Comparison of ENCODE assay signal across 26 cellular contexts in genomic region chr16:85965125-85965524, GRCh38.
DNase-seq lines count a peak whose midpoint lies in the region; ATAC-seq and TF ChIP-seq lines count a peak whose summit lies in the region.
"Had no signal": no experiment of that assay in that cellular context is flagged by ENCODE, and none has a peak within 500 bp of the region (broad histone marks: within the 10 kb centered on the region; RNA-seq: fewer than 3 reads in every experiment).

No MANE protein-coding gene starts in this region.

- TF ChIP-seq CTCF in cardiac muscle cell (IDR thresholded peaks at IDR 0.05; ENCODE audit: low read depth, low read length) = no peak
- no peak for TF ChIP-seq CTCF in uterus (IDR thresholded peaks at IDR 0.05)
- no peak for TF ChIP-seq CTCF in tibial nerve (IDR thresholded peaks at IDR 0.05)

- no peak for TF ChIP-seq EP300 in tibial nerve (IDR thresholded peaks at IDR 0.05)

- no peaks in the 10 kb centered on the region for H3K36me3 ChIP-seq in cardiac muscle cell
- H3K36me3 ChIP-seq in uterus = no peaks in the 10 kb centered on the region
- no peaks in the 10 kb centered on the region for H3K36me3 ChIP-seq in tibial nerve
- H3K36me3 ChIP-seq: SJCRH30 had no signal

- 88 to 89% methylated on average over 7 of the region's 7 CpGs for WGBS in tibial nerve, 2 donors

- no peak overlapping the region for H3K4me3 ChIP-seq in cardiac muscle cell
- no peak overlapping the region for H3K4me3 ChIP-seq in uterus
- no peak overlapping the region for H3K4me3 ChIP-seq in tibial nerve
- H3K4me3 ChIP-seq: K562, SJCRH30 had no signal

- TF ChIP-seq POLR2A in uterus (IDR thresholded peaks at IDR 0.05) (no peak), tibial nerve (IDR thresholded peaks at IDR 0.05) (no peak)

- peaks cover 10% of the 10 kb centered on the region for H3K27me3 Mint-ChIP-seq in T-helper 17 cell
- no peaks in the 10 kb centered on the region for H3K27me3 Mint-ChIP-seq in stimulated activated naive B cell treated with anti-CD40 and anti-IgM and Interleukin-4, amounts not matched to agents 10 μg/mL and 1 μg/mL and 100 μg/mL, for 72 hours

- H3K27ac ChIP-seq in cardiac muscle cell (peak overlapping the region; percentile 97), uterus (no peak overlapping the region), tibial nerve (no peak overlapping the region)
- H3K27ac ChIP-seq: 22Rv1, C4-2B, SJCRH30 had no signal

- no peak overlapping the region for H3K27ac Mint-ChIP-seq in T-helper 17 cell
- peak overlapping the region; percentile 83 for H3K27ac Mint-ChIP-seq in stimulated activated naive B cell treated with anti-CD40 and anti-IgM and Interleukin-4, amounts not matched to agents 10 μg/mL and 1 μg/mL and 100 μg/mL, for 72 hours

- peaks cover 3 to 5% of the 10 kb centered on the region in 2 donors for H3K9me3 Mint-ChIP-seq in stimulated activated naive B cell treated with anti-CD40 and anti-IgM and Interleukin-4, amounts not matched to agents 10 μg/mL and 1 μg/mL and 100 μg/mL, for 72 hours

- intact Hi-C loops in left cardiac atrium (cut with DNase I) (no loop called here), uterus (cut with DNase I; ENCODE audit: low total_unique reads) (no loop called here)

- H3K27me3 ChIP-seq in cardiac muscle cell (no peaks in the 10 kb centered on the region), uterus (no peaks in the 10 kb centered on the region), tibial nerve (no peaks in the 10 kb centered on the region)
- H3K27me3 ChIP-seq: SJCRH30 had no signal

- H3K4me1 Mint-ChIP-seq in T-helper 17 cell = peaks cover 11% of the 10 kb centered on the region
- peaks cover 60 to 86% of the 10 kb centered on the region in 2 donors for H3K4me1 Mint-ChIP-seq in stimulated activated naive B cell treated with anti-CD40 and anti-IgM and Interleukin-4, amounts not matched to agents 10 μg/mL and 1 μg/mL and 100 μg/mL, for 72 hours

- DNase-seq in cardiac muscle cell (ENCODE audit: low read depth in 1 of 2, low spot score in 1 of 2) (no peak), left cardiac atrium (no peak), T-helper 17 cell (no peak), uterus (no peak), NCI-H2227 (lab: John Stamatoyannopoulos, UW; ENCODE audit: unreplicated experiment) (no peak), tibial nerve (ENCODE audit: low spot score in 2 of 2) (no peak)
- no peak for DNase-seq in stimulated activated naive B cell treated with anti-CD40 and anti-IgM and Interleukin-4, amounts not matched to agents 10 μg/mL and 1 μg/mL and 100 μg/mL, for 72 hours
- DNase-seq: AML-193; Calu3; CD8-positive, alpha-beta memory T cell; DMS153; EL; H7; MM.1S; NCI-H1092; NCI-H1436; NCI-H187 treated with DMSO at 0.1 percent for 48 hours; NCI-H2107; NCI-H510A; NCI-H774; OCI-M1; SJCRH30 had no signal

- H3K4me1 ChIP-seq in cardiac muscle cell (ENCODE audit: low read depth) (peaks cover 39% of the 10 kb centered on the region), uterus (no peaks in the 10 kb centered on the region), tibial nerve (peaks cover 0 to 36% (median 0%) of the 10 kb centered on the region in 4 donors)

- no peak overlapping the region for H3K4me3 Mint-ChIP-seq in T-helper 17 cell
- peak overlapping the region; percentile 41 to 58 for H3K4me3 Mint-ChIP-seq in stimulated activated naive B cell treated with anti-CD40 and anti-IgM and Interleukin-4, amounts not matched to agents 10 μg/mL and 1 μg/mL and 100 μg/mL, for 72 hours
- H3K4me3 Mint-ChIP-seq: CD8-positive, alpha-beta memory T cell had no signal

- H3K9me3 ChIP-seq in cardiac muscle cell (ENCODE audit: low read depth) = no peaks in the 10 kb centered on the region
- no peaks in the 10 kb centered on the region for H3K9me3 ChIP-seq in T-helper 17 cell (ENCODE audit: control insufficient read depth, low read length, poor library complexity, severe bottlenecking)
- H3K9me3 ChIP-seq in uterus = no peaks in the 10 kb centered on the region
- no peaks in the 10 kb centered on the region for H3K9me3 ChIP-seq in tibial nerve
- H3K9me3 ChIP-seq: SJCRH30 had no signal

- H3K36me3 Mint-ChIP-seq in T-helper 17 cell (ENCODE audit: low read depth) = no peaks in the 10 kb centered on the region
- H3K36me3 Mint-ChIP-seq in stimulated activated naive B cell treated with anti-CD40 and anti-IgM and Interleukin-4, amounts not matched to agents 10 μg/mL and 1 μg/mL and 100 μg/mL, for 72 hours = peaks cover 0 to 3% of the 10 kb centered on the region in 2 donors

- no peak for ATAC-seq in left cardiac atrium
- peak; percentile 46 for ATAC-seq in HG03354 (IDR thresholded peaks at IDR 0.05; ENCODE audit: poor library complexity, severe bottlenecking, unreplicated experiment)
- peak; percentile 55 for ATAC-seq in T-helper 17 cell
- ATAC-seq in stimulated activated naive B cell treated with anti-CD40 and anti-IgM and Interleukin-4, amounts not matched to agents 10 μg/mL and 1 μg/mL and 100 μg/mL, for 72 hours (replicated peaks) = peak; percentile 87 to 89
- ATAC-seq: K562 had no signal

Comparison
In these comparisons a context has a peak if more than half of its experiments do, and no peak if none do; other contexts are left out.
1. ATAC-seq: peak in HG03354 (single experiment), T-helper 17 cell (single experiment) and stimulated activated naive B cell treated with anti-CD40 and anti-IgM and Interleukin-4, amounts not matched to agents 10 μg/mL and 1 μg/mL and 100 μg/mL, for 72 hours (2 of 2); none in left cardiac atrium (0 of 2).